ENCODE assay signal across 14 cellular contexts in the genomic region with DNA sequence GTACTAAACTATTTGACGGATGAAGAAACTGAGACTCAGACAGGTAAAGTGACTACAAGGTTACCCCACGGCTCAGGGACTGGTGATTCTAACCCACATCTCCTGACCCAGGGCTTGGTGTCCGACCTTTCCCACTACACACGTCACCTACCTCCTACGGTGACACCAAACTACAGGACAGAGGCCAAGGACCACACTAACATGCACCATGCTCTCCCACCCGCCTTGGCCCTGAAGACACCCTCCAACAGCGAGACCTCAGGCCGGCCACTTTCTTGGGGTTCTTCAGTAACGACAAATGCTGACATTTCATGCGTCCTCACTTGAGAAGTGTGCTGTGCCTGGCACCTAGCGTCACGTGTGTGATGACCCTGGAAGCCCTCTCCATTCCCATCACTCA. TPM values are rescaled to one million over a fixed set of nuclear protein-coding genes. Genes with fewer than 3 reads are reported as not detected.
A peak's percentile ranks its signal among the peaks of the same experiment; 100 is the strongest.
DNase-seq lines count a peak whose midpoint lies in the region; ATAC-seq, FAIRE-seq and TF ChIP-seq lines count a peak whose summit lies in the region.
"Had no signal": no experiment of that assay in that cellular context is flagged by ENCODE, and none has a peak within 500 bp of the region (broad histone marks: within the 10 kb centered on the region; RNA-seq: fewer than 3 reads in every experiment).

No MANE protein-coding gene starts in this region.

- peak overlapping the region; percentile 57 for H3K4ac ChIP-seq in H1 (replicated peaks; ENCODE audit: insufficient read length, low read depth, low read length)

- H4K5ac ChIP-seq in H1 (ENCODE audit: insufficient read length, low read depth, low read length): no peak overlapping the region

- H3K27me3 Mint-ChIP-seq in activated naive CD4-positive, alpha-beta T cell treated with anti-CD3 and anti-CD28 coated beads, Interleukin-2, amount 50 U/mL, for 24 hours: no peaks in the 10 kb centered on the region

- H2BK120ac ChIP-seq in H1 (replicated peaks; ENCODE audit: low read depth, low read length): no peak overlapping the region

- H3K4me2 ChIP-seq in H1 (ENCODE audit: insufficient read depth in 1 of 2, low read depth in 2 of 2, low read length in 2 of 2): peak overlapping the region in 1 of 2 experiments; percentile 37; a peak in 1 of 4 replicates

- H2AFZ ChIP-seq in H1 (ENCODE audit: low read length): no peak overlapping the region

- TF ChIP-seq RAD21 in H1 (IDR thresholded peaks at IDR 0.05 in 1 of 2, conservative IDR thresholded peaks at IDR 0.05 in 1 of 2; ENCODE audit: low read depth in 2 of 2, low read length in 2 of 2): no peak

- intact Hi-C loops in sigmoid colon (cut with DNase I): loop anchor here (10.0 kb wide), 2 partner anchors 157 to 187 kb away; a partner anchor contains a TSS

- no peak overlapping the region for H4K8ac ChIP-seq in H1 (ENCODE audit: extremely low read depth, insufficient read depth, low read length)

- no peak overlapping the region for H3K23ac ChIP-seq in H1 (ENCODE audit: insufficient read length)

- no peaks in the 10 kb centered on the region for H3K23me2 ChIP-seq in H1 (ENCODE audit: low read depth, low read length)

- peak overlapping the region; percentile 39; the same call in 1 of the 2 replicates for H3K18ac ChIP-seq in H1 (ENCODE audit: extremely low read depth, low read length)

- no peak overlapping the region for H3K14ac ChIP-seq in H1 (ENCODE audit: insufficient read length)

- peaks cover 31 to 98% of the 10 kb centered on the region in 2 experiments for H3K79me2 ChIP-seq in H1 (ENCODE audit: control insufficient read depth in 1 of 2, insufficient read depth in 2 of 2, low read length in 2 of 2)

- no peak for TF ChIP-seq POLR2A in H1 (IDR thresholded peaks at IDR 0.05; ENCODE audit: control extremely low read depth in 1 of 2, low read depth in 2 of 2, low read length in 2 of 2)
- TF ChIP-seq POLR2A in sigmoid colon (IDR thresholded peaks at IDR 0.05): no peak

- peak overlapping the region; percentile 34 for H4K91ac ChIP-seq in H1 (replicated peaks; ENCODE audit: insufficient read length, low read length)

- H3K4me1 ChIP-seq in HUES48 (ENCODE audit: control insufficient read depth, insufficient read depth, low read length) (peaks cover 55% of the 10 kb centered on the region), H1 (replicated peaks in 1 of 4; ENCODE audit: control insufficient read depth in 3 of 4, insufficient read depth in 4 of 4, low read length in 3 of 4) (peaks cover 18 to 58% (median 37%) of the 10 kb centered on the region in 4 experiments), sigmoid colon (peaks cover 0 to 6% (median 5%) of the 10 kb centered on the region in 4 donors)

- peak overlapping the region; percentile 52; the same call in 1 of the 2 replicates for H2BK20ac ChIP-seq in H1 (ENCODE audit: low read length)

- H3K9me3 Mint-ChIP-seq in activated naive CD4-positive, alpha-beta T cell treated with anti-CD3 and anti-CD28 coated beads, Interleukin-2, amount 50 U/mL, for 24 hours: no peaks in the 10 kb centered on the region
- no peaks in the 10 kb centered on the region for H3K9me3 Mint-ChIP-seq in activated naive CD4-positive, alpha-beta T cell treated with anti-CD3 and anti-CD28 coated beads, Interleukin-2, amount 50 U/mL, for 72 hours

- 0 out of 2 replicates have a peak overlapping the region, but pooled peaks have one; percentile 39 for H2BK12ac ChIP-seq in H1 (ENCODE audit: low read depth, low read length)

- TF ChIP-seq CTCF in H1 (IDR thresholded peaks at IDR 0.05; ENCODE audit: control extremely low read depth in 1 of 3, insufficient read depth in 1 of 3, low read depth in 1 of 3, low read length in 3 of 3) (no peak), sigmoid colon (IDR thresholded peaks at IDR 0.05) (no peak)

- peak overlapping the region; percentile 65; the same call in 1 of the 2 replicates for H2BK15ac ChIP-seq in H1 (ENCODE audit: low read length)

- 0 out of 2 replicates have a peak overlapping the region, but pooled peaks have one; percentile 63 for H2BK5ac ChIP-seq in H1 (ENCODE audit: low read depth, low read length)

- 94% methylated on average over 12 of the region's 12 CpGs; no CpG with 5 or more reads in 1 of the 2 experiments for WGBS in H1 (ENCODE audit: extremely low coverage in 1 of 2, insufficient coverage in 1 of 2, insufficient read length in 1 of 2, insufficient replicate concordance in 2 of 2, low coverage in 1 of 2, low lambda C conversion rate in 2 of 2, missing lambda C conversion rate in 1 of 2), 2 experiments
- WGBS in sigmoid colon, 2 donors: 92 to 96% methylated on average over 12 of the region's 12 CpGs

- H3K56ac ChIP-seq in H1 (replicated peaks; ENCODE audit: insufficient read length, low read depth, low read length): no peak overlapping the region

- no peak for FAIRE-seq in H1 (lab: Jason Lieb, UNC)

- no peak overlapping the region for H3K4me3 ChIP-seq in HUES48 (ENCODE audit: low read depth, low read length)
- H3K4me3 ChIP-seq in H1 (ENCODE audit: extremely low read depth in 1 of 4, insufficient read depth in 2 of 4, low read depth in 3 of 4, low read length in 4 of 4): no peak overlapping the region
- H3K4me3 ChIP-seq in sigmoid colon: no peak overlapping the region

- DNase-seq in activated naive CD4-positive, alpha-beta T cell treated with anti-CD3 and anti-CD28 coated beads, Interleukin-2, amount 50 U/mL, for 72 hours (ENCODE audit: low spot score in 2 of 2): no peak
- DNase-seq in H1 (ENCODE audit: low read depth in 1 of 2, low spot score in 2 of 2) (no peak), sigmoid colon (peak; percentile 62), A172 (ENCODE audit: low spot score) (no peak), NCI-H526 (lab: John Stamatoyannopoulos, UW) (no peak)
- DNase-seq: 8988T, Caco-2, DMS53, NCI-H1436 treated with DMSO at 0.1 percent for 48 hours, NCI-H2107 had no signal

- H3K79me1 ChIP-seq in H1 (ENCODE audit: low read depth, low read length): peaks cover 30% of the 10 kb centered on the region

- POLR2A ChIA-PET in H1 (lab: Charles Lee; ENCODE audit: partially characterized antibody): interaction anchor here (0.8 to 2.6 kb wide), 9 partner anchors 13 to 173 kb away, joined by 3 to 9 read pairs (median 3); a partner anchor contains a TSS

- peaks cover 10% of the 10 kb centered on the region for H3K36me3 Mint-ChIP-seq in activated naive CD4-positive, alpha-beta T cell treated with anti-CD3 and anti-CD28 coated beads, Interleukin-2, amount 50 U/mL, for 24 hours
- H3K36me3 Mint-ChIP-seq in activated naive CD4-positive, alpha-beta T cell treated with anti-CD3 and anti-CD28 coated beads, Interleukin-2, amount 50 U/mL, for 72 hours: peaks cover 21 to 30% of the 10 kb centered on the region in 2 donors

- no peak overlapping the region for H3K4me3 Mint-ChIP-seq in activated naive CD4-positive, alpha-beta T cell treated with anti-CD3 and anti-CD28 coated beads, Interleukin-2, amount 50 U/mL, for 24 hours

- no peak for ATAC-seq in activated naive CD4-positive, alpha-beta T cell treated with anti-CD3 and anti-CD28 coated beads, Interleukin-2, amount 50 U/mL, for 72 hours
- no peak for ATAC-seq in GM21723 (IDR thresholded peaks at IDR 0.05; ENCODE audit: unreplicated experiment)

- no peak overlapping the region; the same call in 1 of the 2 replicates for H2AK5ac ChIP-seq in H1 (ENCODE audit: low read depth, low read length)

- CTCF ChIA-PET in H1 (lab: Charles Lee; ENCODE audit: partially characterized antibody): interaction anchor here (1.7 kb wide), 1 partner anchor 61 kb away, joined by 3 read pairs; no protein-coding TSS in a partner anchor

- no peaks in the 10 kb centered on the region for H3K27me3 ChIP-seq in HUES48 (ENCODE audit: control insufficient read depth, insufficient read depth, low read length)
- no peaks in the 10 kb centered on the region for H3K27me3 ChIP-seq in H1 (replicated peaks in 1 of 4; ENCODE audit: control insufficient read depth in 3 of 4, extremely low read depth in 1 of 4, insufficient read depth in 3 of 4, low read length in 3 of 4)
- no peaks in the 10 kb centered on the region for H3K27me3 ChIP-seq in sigmoid colon

- H3K36me3 ChIP-seq in HUES48 (ENCODE audit: control insufficient read depth, insufficient read depth, low read length) (peaks cover 87% of the 10 kb centered on the region), H1 (ENCODE audit: control insufficient read depth in 2 of 4, insufficient read depth in 4 of 4, low read length in 3 of 4) (peaks cover 25 to 77% (median 39%) of the 10 kb centered on the region in 4 experiments; a peak in 7 of 8 replicates), sigmoid colon (peaks cover 0 to 46% (median 11%) of the 10 kb centered on the region in 4 donors)

- H3K27ac ChIP-seq in HUES48 (ENCODE audit: low read depth, low read length) (peak overlapping the region; percentile 90), H1 (ENCODE audit: low read depth, low read length) (peak overlapping the region; percentile 49; the same call in 1 of the 2 replicates), sigmoid colon (no peak overlapping the region)
- H3K27ac ChIP-seq: C4-2B had no signal

- H3K9ac ChIP-seq in HUES48 (ENCODE audit: low read depth, low read length) (no peak overlapping the region), H1 (replicated peaks in 1 of 4; ENCODE audit: extremely low read depth in 1 of 4, low read depth in 3 of 4, low read length in 3 of 4) (0 out of 7 replicates have a peak overlapping the region, but pooled peaks of 1 of the 4 experiments have one; percentile 3)

- peaks cover 46 to 58% of the 10 kb centered on the region in 2 experiments for H4K20me1 ChIP-seq in H1 (replicated peaks in 1 of 2; ENCODE audit: control insufficient read depth in 1 of 2, insufficient read depth in 2 of 2, low read length in 2 of 2)

- no peaks in the 10 kb centered on the region for H3K9me3 ChIP-seq in HUES48 (ENCODE audit: control insufficient read depth, insufficient read depth, low read length)
- no peaks in the 10 kb centered on the region for H3K9me3 ChIP-seq in H1 (ENCODE audit: insufficient read depth in 2 of 2, low read depth in 1 of 2, low read length in 1 of 2)
- no peaks in the 10 kb centered on the region for H3K9me3 ChIP-seq in sigmoid colon
- H3K9me3 ChIP-seq: Caco-2 had no signal

- TF ChIP-seq EP300 in H1 (IDR thresholded peaks at IDR 0.05; ENCODE audit: borderline replicate concordance in 1 of 2, low read depth in 2 of 2, low read length in 2 of 2) (no peak), sigmoid colon (IDR thresholded peaks at IDR 0.05) (no peak)

- H3K27ac Mint-ChIP-seq in activated naive CD4-positive, alpha-beta T cell treated with anti-CD3 and anti-CD28 coated beads, Interleukin-2, amount 50 U/mL, for 24 hours: peak overlapping the region; percentile 9
- peak overlapping the region in 1 of 2 donors; percentile 82 for H3K27ac Mint-ChIP-seq in activated naive CD4-positive, alpha-beta T cell treated with anti-CD3 and anti-CD28 coated beads, Interleukin-2, amount 50 U/mL, for 72 hours

- peaks cover 37% of the 10 kb centered on the region for H3K4me1 Mint-ChIP-seq in activated naive CD4-positive, alpha-beta T cell treated with anti-CD3 and anti-CD28 coated beads, Interleukin-2, amount 50 U/mL, for 24 hours

RNA-seq across cellular contexts. Expression of a gene that starts 6.4 kb away (rescaled TPM):
- total RNA-seq in activated naive CD4-positive, alpha-beta T cell treated with anti-CD3 and anti-CD28 coated beads, Interleukin-2, amount 50 U/mL, for 72 hours: 10 to 100 TPM; 18.7 to 23.6 TPM
- total RNA-seq in H1 (2021; fragmentation: NEBNext Ultra II Directional; extraction: Animal tissue kit (Norgen Biotek cat#: 25700)): 80.8 and 87.9 TPM in 2 replicates
- polyA plus RNA-seq in H1 (2011; rRNA removed) (21.3 and 21.6 TPM in 2 replicates), sigmoid colon (10 to 100 TPM; 10.4 to 16.4 (median 16.2) TPM)
- polyA plus RNA-seq in H1 (2011; cell fraction: cytosol; rRNA removed): 30.6 TPM
- polyA plus RNA-seq in H1 (2011; cell fraction: nucleus; rRNA removed): 28.8 TPM
- 79.8 to 109 TPM (median 84.5 TPM) in 4 replicates for polyA plus RNA-seq in H1 (2012, experiment 1 of 2)
- polyA plus RNA-seq in H1 (2012, experiment 2 of 2): 58.1 TPM
- polyA plus RNA-seq in H1 (2013, experiment 1 of 2): 166 TPM
- polyA plus RNA-seq in H1 (2013, experiment 2 of 2): 154 TPM
- 48.1 and 53.1 TPM in 2 replicates for polyA minus RNA-seq in H1 (2011; rRNA and poly(A)+ RNA removed)
- polyA minus RNA-seq in H1 (2011; cell fraction: cytosol; rRNA and poly(A)+ RNA removed): 24.3 TPM
- polyA minus RNA-seq in H1 (2011; cell fraction: nucleus; rRNA and poly(A)+ RNA removed): 57.8 TPM
- total RNA-seq in sigmoid colon: 10 to 100 TPM in 1 of 4 donors, 1 to 10 TPM in 3; 5.0 to 11.1 (median 7.6) TPM
- 36.0 and 47.7 TPM in 2 replicates for total RNA-seq in A172 (2014; rRNA removed; shearing (Covaris generic))

RNA-seq across cellular contexts. Expression of a gene that starts 6.4 kb away (rescaled TPM):
- 1 to 10 TPM; 2.3 TPM for total RNA-seq in activated naive CD4-positive, alpha-beta T cell treated with anti-CD3 and anti-CD28 coated beads, Interleukin-2, amount 50 U/mL, for 72 hours
- 5.8 and 6.2 TPM in 2 replicates for total RNA-seq in H1 (2021; fragmentation: NEBNext Ultra II Directional; extraction: Animal tissue kit (Norgen Biotek cat#: 25700))
- polyA plus RNA-seq in H1 (2011; rRNA removed) (9.3 and 10.4 TPM in 2 replicates), sigmoid colon (1 to 10 TPM; 5.1 to 9.0 (median 9.0) TPM)
- 7.9 TPM for polyA plus RNA-seq in H1 (2011; cell fraction: cytosol; rRNA removed)
- polyA plus RNA-seq in H1 (2011; cell fraction: nucleus; rRNA removed): 4.7 TPM
- polyA plus RNA-seq in H1 (2012, experiment 1 of 2): 4.6 to 7.0 TPM (median 5.2 TPM) in 4 replicates
- 1.3 TPM for polyA plus RNA-seq in H1 (2012, experiment 2 of 2)
- polyA plus RNA-seq in H1 (2013, experiment 1 of 2): 3.9 TPM
- polyA plus RNA-seq in H1 (2013, experiment 2 of 2): 3.7 TPM
- 6.1 and 7.3 TPM in 2 replicates for polyA minus RNA-seq in H1 (2011; rRNA and poly(A)+ RNA removed)
- 2.9 TPM for polyA minus RNA-seq in H1 (2011; cell fraction: cytosol; rRNA and poly(A)+ RNA removed)
- polyA minus RNA-seq in H1 (2011; cell fraction: nucleus; rRNA and poly(A)+ RNA removed): 12.8 TPM
- 10 to 100 TPM; 10.3 to 16.6 (median 12.4) TPM for total RNA-seq in sigmoid colon
- total RNA-seq in A172 (2014; rRNA removed; shearing (Covaris generic)): 8.4 and 11.7 TPM in 2 replicates

Comparison
In these comparisons a context has a peak if more than half of its experiments do, and no peak if none do; other contexts are left out.
1. H3K27ac ChIP-seq: peak in HUES48 (single experiment) and H1 (single experiment); none in sigmoid colon (0 of 4).